ENCODE assay signal across 26 cellular contexts in the genomic region with DNA sequence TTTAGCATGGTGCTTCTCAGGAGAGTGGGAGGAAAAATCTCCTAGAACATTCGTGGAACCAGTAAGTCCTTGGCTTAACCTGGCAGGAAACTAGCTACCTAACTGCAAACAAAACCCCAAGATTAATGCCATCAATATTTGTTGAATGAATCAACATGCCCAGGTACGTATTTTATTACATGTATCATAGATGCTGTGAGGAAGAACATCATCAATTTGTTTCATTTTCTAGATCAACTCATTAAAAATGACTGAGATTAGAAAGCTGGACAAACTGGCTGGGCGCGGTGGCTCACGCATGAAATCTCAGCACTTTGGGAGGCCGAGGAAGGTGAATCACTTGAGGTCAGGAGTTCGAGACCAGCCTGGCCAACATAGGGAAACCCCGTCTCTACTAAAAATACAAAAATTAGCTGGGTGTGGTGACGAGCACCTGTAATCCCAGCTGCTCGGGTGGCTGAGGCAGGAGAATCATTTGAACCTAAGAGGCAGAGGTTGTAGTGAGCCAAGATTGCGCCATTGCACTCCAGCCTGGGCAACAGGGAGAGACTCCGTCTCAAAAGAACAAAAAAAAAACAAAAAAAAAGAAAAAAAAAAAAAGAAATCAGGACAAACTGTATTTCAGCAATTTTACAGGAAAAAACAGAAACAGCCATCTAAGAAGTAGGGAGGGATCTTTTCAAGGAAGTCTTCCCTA.
A peak's percentile ranks its signal among the peaks of the same experiment; 100 is the strongest.
DNase-seq lines count a peak whose midpoint lies in the region; ATAC-seq and TF ChIP-seq lines count a peak whose summit lies in the region.
"Had no signal": no experiment of that assay in that cellular context is flagged by ENCODE, and none has a peak within 500 bp of the region (broad histone marks: within the 10 kb centered on the region; RNA-seq: fewer than 3 reads in every experiment).

No MANE protein-coding gene starts in this region.

- CTCF ChIA-PET in PC-3 (lab: Charles Lee): no interaction called here

- H3K27me3 ChIP-seq in heart left ventricle (no peaks in the 10 kb centered on the region), right cardiac atrium (ENCODE audit: control insufficient read depth, insufficient read depth) (no peaks in the 10 kb centered on the region), PC-3 (ENCODE audit: low read length) (no peaks in the 10 kb centered on the region), tibial artery (no peaks in the 10 kb centered on the region), mesendoderm (ENCODE audit: insufficient read depth, low read length, poor library complexity) (no peaks in the 10 kb centered on the region)
- H3K27me3 ChIP-seq: BE2C, dorsolateral prefrontal cortex, thyroid gland had no signal

- no peaks in the 10 kb centered on the region for H3K79me1 ChIP-seq in mesendoderm (ENCODE audit: low read length)

- H3K79me2 ChIP-seq in PC-3 (ENCODE audit: low read length) (no peaks in the 10 kb centered on the region), mesendoderm (ENCODE audit: control insufficient read depth, insufficient read depth, low read length) (no peaks in the 10 kb centered on the region)

- no peak overlapping the region for H2BK15ac ChIP-seq in mesendoderm (replicated peaks; ENCODE audit: low read depth)

- H3K4me3 ChIP-seq in heart left ventricle: no peak overlapping the region
- H3K4me3 ChIP-seq in right cardiac atrium (ENCODE audit: low read length): no peak overlapping the region
- H3K4me3 ChIP-seq in PC-3 (ENCODE audit: low read length): no peak overlapping the region
- no peak overlapping the region for H3K4me3 ChIP-seq in tibial artery
- H3K4me3 ChIP-seq in foreskin fibroblast (ENCODE audit: low read depth in 1 of 2, low read length in 2 of 2): no peak overlapping the region
- no peak overlapping the region for H3K4me3 ChIP-seq in mesendoderm (ENCODE audit: low read length)
- H3K4me3 ChIP-seq: dorsolateral prefrontal cortex, thyroid gland had no signal

- no peak overlapping the region for H3K4ac ChIP-seq in mesendoderm (ENCODE audit: low read depth, low read length)

- peaks cover 6% of the 10 kb centered on the region for H3F3A ChIP-seq in PC-3 (ENCODE audit: low read length, unreplicated experiment)

- no peak overlapping the region for H2BK120ac ChIP-seq in mesendoderm (ENCODE audit: low read depth, low read length)

- no peak overlapping the region for H3K18ac ChIP-seq in mesendoderm (ENCODE audit: low read length)

- H2AFZ ChIP-seq in PC-3 (ENCODE audit: low read length): no peak overlapping the region

- H3K23ac ChIP-seq in mesendoderm (ENCODE audit: low read length): no peak overlapping the region

- intact Hi-C loops in heart left ventricle (cut with DNase I) (loop anchor here in 2 of 10 donors (5.0 kb wide), 1 partner anchor 35 kb away; no protein-coding TSS in a partner anchor), right cardiac atrium (cut with DNase I) (no loop called here), PC-3 (cut with micrococcal nuclease) (loop anchor here (10.0 kb wide), 1 partner anchor 97 kb away; no protein-coding TSS in a partner anchor), tibial artery (cut with DNase I; ENCODE audit: low total_unique reads) (no loop called here)

- H4K8ac ChIP-seq in mesendoderm (ENCODE audit: low read depth, low read length): no peak overlapping the region

- no peak overlapping the region for H2BK5ac ChIP-seq in mesendoderm (ENCODE audit: low read length)

- H4K5ac ChIP-seq in mesendoderm (ENCODE audit: low read length): no peak overlapping the region

- no peak for ATAC-seq in heart left ventricle
- no peak for ATAC-seq in right cardiac atrium
- peak; percentile 62 for ATAC-seq in PC-3
- ATAC-seq in esophagus mucosa: peak; percentile 80
- ATAC-seq: stimulated activated naive CD8-positive, alpha-beta T cell treated with anti-CD3 and anti-CD28 coated beads, Interleukin-15, Interleukin-2, amounts not matched to agents 100 U/mL and 50 U/mL, for 24 hours; T-cell had no signal

- H3K9ac ChIP-seq in PC-3 (ENCODE audit: low read length): peak overlapping the region; percentile 82
- H3K9ac ChIP-seq in mesendoderm (ENCODE audit: low read length): no peak overlapping the region

- H3K36me3 ChIP-seq in heart left ventricle (peaks cover 0 to 4% (median 0%) of the 10 kb centered on the region in 9 donors), PC-3 (ENCODE audit: low read depth, low read length) (peaks cover 5% of the 10 kb centered on the region; the same call in 1 of the 2 replicates), tibial artery (no peaks in the 10 kb centered on the region), mesendoderm (ENCODE audit: control insufficient read depth, insufficient read depth, low read length) (no peaks in the 10 kb centered on the region)
- H3K36me3 ChIP-seq: BE2C, neutrophil, thyroid gland had no signal

- H4K20me1 ChIP-seq in PC-3 (ENCODE audit: low read length): no peaks in the 10 kb centered on the region

- DNase-seq in heart left ventricle: no peak
- DNase-seq in right cardiac atrium: no peak
- DNase-seq in PC-3: peak; percentile 93
- DNase-seq in tibial artery: peak in 1 of 2 donors; percentile 31
- DNase-seq in AG08396 (ENCODE audit: low spot score): no peak
- DNase-seq in foreskin fibroblast: no peak
- DNase-seq in mesendoderm: no peak
- DNase-seq: activated CD4-positive, alpha-beta T cell treated with anti-CD3 and anti-CD28 coated beads for 1 hour; activated naive CD4-positive, alpha-beta T cell treated with anti-CD3 and anti-CD28 coated beads for 36 hours; activated T-cell treated with anti-CD3 and anti-CD28 coated beads, Interleukin-2, amount 50 U/mL, for 1 hour; amniotic stem cell; BE2C; central memory CD4-positive, alpha-beta T cell; dorsolateral prefrontal cortex; foreskin melanocyte; hypothalamus; NCI-H1436 treated with DMSO at 0.1 percent for 48 hours; NCI-H2171 treated with DMSO at 0.1 percent for 48 hours; NCI-H526 treated with DMSO at 0.1 percent for 48 hours; SHP77; stimulated activated CD4-positive, alpha-beta T cell treated with anti-CD3 and anti-CD28 coated beads, Interleukin-4, amount 100 ng/mL, for 4 hours; stimulated activated naive CD8-positive, alpha-beta T cell treated with anti-CD3 and anti-CD28 coated beads, Interleukin-15, Interleukin-2, amounts not matched to agents 100 U/mL and 50 U/mL, for 24 hours; T-cell; thyroid gland had no signal

- POLR2A ChIA-PET in PC-3 (lab: Charles Lee; ENCODE audit: unreplicated experiment): interaction anchor here (0.6 kb wide), 1 partner anchor 23 kb away, joined by 3 read pairs; no protein-coding TSS in a partner anchor

- H3K27ac ChIP-seq in heart left ventricle: peak overlapping the region in 9 of 12 donors; percentile 2 to 76 (median 50)
- no peak overlapping the region for H3K27ac ChIP-seq in right cardiac atrium (ENCODE audit: low read length)
- peak overlapping the region; percentile 99 for H3K27ac ChIP-seq in PC-3 (ENCODE audit: low read length)
- H3K27ac ChIP-seq in tibial artery: peak overlapping the region; percentile 16 to 53
- H3K27ac ChIP-seq in mesendoderm (ENCODE audit: low read depth, low read length): no peak overlapping the region
- H3K27ac ChIP-seq: neutrophil, thyroid gland had no signal

- no peak overlapping the region for H3K56ac ChIP-seq in mesendoderm (ENCODE audit: low read length)

- WGBS in heart left ventricle, 4 donors: 70 to 85% (median 81%) methylated on average over 11 to 12 of the region's 12 CpGs
- WGBS in right cardiac atrium: 80% methylated on average over 12 of the region's 12 CpGs
- no CpG with 5 or more reads among the region's 12 CpGs for WGBS in mesendoderm (ENCODE audit: extremely low coverage, insufficient coverage, low lambda C conversion rate)

- no TSS peak for BruUV-seq in PC-3 (replicated peaks; lab: Mats Ljungman, UMichigan)

- no peak for TF ChIP-seq POLR2A in heart left ventricle (IDR thresholded peaks at IDR 0.05)

- no peak overlapping the region for H2AK5ac ChIP-seq in mesendoderm (ENCODE audit: low read length)

- TF ChIP-seq CTCF in heart left ventricle (IDR thresholded peaks at IDR 0.05) (no peak), PC-3 (conservative IDR thresholded peaks at IDR 0.05; ENCODE audit: low read depth, low read length) (no peak), tibial artery (IDR thresholded peaks at IDR 0.05) (no peak), foreskin fibroblast (IDR thresholded peaks at IDR 0.05; ENCODE audit: low read depth, low read length) (no peak)

- H3K9me2 ChIP-seq in PC-3 (replicated peaks; ENCODE audit: low read length): no peaks in the 10 kb centered on the region

- H3K4me1 ChIP-seq in heart left ventricle (peaks cover 0 to 52% (median 13%) of the 10 kb centered on the region in 12 donors), right cardiac atrium (ENCODE audit: control insufficient read depth, insufficient read depth, low read length) (no peaks in the 10 kb centered on the region), PC-3 (ENCODE audit: insufficient read depth, low read length) (peaks cover 33% of the 10 kb centered on the region), tibial artery (peaks cover 0 to 73% (median 40%) of the 10 kb centered on the region in 4 donors), mesendoderm (ENCODE audit: control insufficient read depth, low read depth, low read length) (no peaks in the 10 kb centered on the region)
- H3K4me1 ChIP-seq: BE2C had no signal

- H3K4me2 ChIP-seq in PC-3 (ENCODE audit: low read length) (peak overlapping the region; percentile 24), mesendoderm (ENCODE audit: low read length) (no peak overlapping the region)

- H3K9me3 ChIP-seq in heart left ventricle (no peaks in the 10 kb centered on the region), right cardiac atrium (ENCODE audit: control insufficient read depth, low read length) (no peaks in the 10 kb centered on the region), PC-3 (ENCODE audit: low read length) (no peaks in the 10 kb centered on the region), tibial artery (no peaks in the 10 kb centered on the region)
- H3K9me3 ChIP-seq: BE2C, neutrophil, thyroid gland had no signal

Comparison
In these comparisons a context has a peak if more than half of its experiments do, and no peak if none do; other contexts are left out.
1. H3K27ac ChIP-seq: peak in heart left ventricle (9 of 12), PC-3 (single experiment) and tibial artery (2 of 2); none in right cardiac atrium (single experiment) and mesendoderm (single experiment).
2. ATAC-seq: peak in PC-3 (single experiment) and esophagus mucosa (single experiment); none in heart left ventricle (0 of 4) and right cardiac atrium (0 of 2).